28 cellular contexts compared by ENCODE assay signal in the genomic region with DNA sequence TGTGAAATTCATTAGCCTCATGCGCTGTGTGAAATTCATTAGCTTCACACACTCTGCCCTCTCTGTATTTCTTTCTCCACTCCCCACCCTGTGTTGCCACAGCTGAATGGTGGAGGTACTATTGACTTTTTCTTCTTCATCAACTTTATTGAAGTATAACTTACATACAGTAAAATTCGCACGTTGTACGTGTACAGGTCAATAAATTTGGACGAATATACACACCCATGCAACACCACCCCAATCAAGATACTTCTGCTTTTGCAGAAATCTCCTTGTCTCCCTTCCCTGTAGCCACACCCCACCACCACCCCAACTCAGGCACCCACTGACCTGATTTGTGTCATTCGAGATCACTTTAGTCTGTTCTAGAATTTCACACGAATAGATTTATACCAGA.
"Had no signal": no experiment of that assay in that cellular context is flagged by ENCODE, and none has a peak within 500 bp of the region (broad histone marks: within the 10 kb centered on the region; RNA-seq: fewer than 3 reads in every experiment).

No MANE protein-coding gene starts in this region.

- H3K4me3 ChIP-seq: PC-9 had no signal

- DNase-seq: activated CD4-positive, alpha-beta T cell treated with anti-CD3 and anti-CD28 coated beads, Interleukin-2, amount 10 ng/mL, durations not matched to agents 24 days and 14 days; activated CD4-positive, alpha-beta T cell treated with anti-CD3 and anti-CD28 coated beads, Interleukin-2, amount 50 U/mL, for 4 hours; activated CD8-positive, alpha-beta T cell treated with anti-CD3 and anti-CD28 coated beads for 36 hours; activated effector memory CD4-positive, alpha-beta T cell treated with anti-CD3 and anti-CD28 coated beads, Interleukin-2, amount 50 U/mL, for 16 hours; activated naive CD4-positive, alpha-beta T cell; activated naive CD4-positive, alpha-beta T cell treated with anti-CD3 and anti-CD28 coated beads, Interleukin-2, amount 50 U/mL, for 16 hours; activated naive CD8-positive, alpha-beta T cell treated with anti-CD3 and anti-CD28 coated beads for 36 hours; activated T-cell treated with anti-CD3 and anti-CD28 coated beads, Interleukin-2, amount 50 U/mL, for 1 hour; activated T-cell treated with anti-CD3 and anti-CD28 coated beads, Interleukin-2, amount 50 U/mL, for 72 hours; amniotic stem cell; aorta; brain microvascular endothelial cell; central memory CD4-positive, alpha-beta T cell; MM.1S; NCI-H1092; NCI-H1436 treated with DMSO at 0.1 percent for 48 hours; NCI-H187; NCI-H2029 treated with DMSO at 0.1 percent for 48 hours; NCI-H2107; NCI-H2171; NCI-H510A; NCI-H526; NCI-H748 treated with DMSO at 0.1 percent for 48 hours; NK-92 treated with Interleukin-12 subunit alpha and Interleukin-12 subunit beta, amount 100 ng/mL, for 24 hours; PC-9; T1000 had no signal

- ATAC-seq: activated CD8-positive, alpha-beta T cell treated with anti-CD3 and anti-CD28 coated beads for 36 hours; activated T-cell treated with anti-CD3 and anti-CD28 coated beads, Interleukin-2, amount 50 U/mL, for 72 hours; activated T-helper 17 cell treated with anti-CD3 and anti-CD28 coated beads, Interleukin-2, amount 50 U/mL, for 72 hours; Right ventricle myocardium inferior had no signal

- H3K36me3 ChIP-seq: brain microvascular endothelial cell had no signal
